8 cellular contexts compared by ENCODE assay signal in the genomic region with DNA sequence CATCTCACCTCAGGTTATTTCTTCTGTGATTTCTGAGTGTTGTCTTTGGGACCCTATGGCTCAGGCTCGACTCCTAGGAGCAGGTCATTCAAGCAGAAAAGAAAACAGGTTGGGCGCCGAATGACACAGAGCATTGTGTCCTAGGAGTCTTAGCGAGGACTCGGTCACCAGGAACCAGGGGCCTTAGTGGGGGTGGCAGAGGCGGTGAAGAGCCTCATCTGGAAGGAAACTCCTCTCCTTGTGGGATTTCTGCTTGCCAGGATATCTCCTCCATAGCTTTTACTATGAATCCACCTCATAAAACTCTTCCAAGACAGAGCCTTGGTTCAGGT. TPM values are rescaled to one million over a fixed set of nuclear protein-coding genes. Genes with fewer than 3 reads are reported as not detected.
DNase-seq lines count a peak whose midpoint lies in the region; ATAC-seq and TF ChIP-seq lines count a peak whose summit lies in the region.

No MANE protein-coding gene starts in this region.

- no peak overlapping the region for H3K9ac ChIP-seq in GM23248

- H4K20me1 ChIP-seq in GM23248 (ENCODE audit: insufficient read depth) = no peaks in the 10 kb centered on the region

- no peak overlapping the region for H3K27ac Mint-ChIP-seq in T-cell

- TF ChIP-seq CTCF in fibroblast of villous mesenchyme (IDR thresholded peaks at IDR 0.05; ENCODE audit: insufficient read depth, low read depth, low read length) (no peak), retinal pigment epithelial cell (conservative IDR thresholded peaks at IDR 0.05; ENCODE audit: low read depth, low read length) (no peak)

- CTCF ChIA-PET in T-cell (lab: Charles Lee) = no interaction called here

- H3K4me3 Mint-ChIP-seq in T-cell = peak overlapping the region; percentile 69 to 75 (median 73)

- peak overlapping the region; percentile 72 for H3K4me2 ChIP-seq in GM23248 (ENCODE audit: unreplicated experiment)

- H3K9me3 ChIP-seq in GM23248 (ENCODE audit: low read depth) = no peaks in the 10 kb centered on the region

- H3K27me3 Mint-ChIP-seq in T-cell = peaks cover 18 to 38% of the 10 kb centered on the region in 2 donors

- POLR2A ChIA-PET in T-cell (lab: Charles Lee) = no interaction called here

- peak overlapping the region; percentile 95 for H2AFZ ChIP-seq in GM23248

- peaks cover 0 to 8% (median 7%) of the 10 kb centered on the region in 3 donors for H3K4me1 Mint-ChIP-seq in T-cell

- no peaks in the 10 kb centered on the region for H3K9me3 Mint-ChIP-seq in T-cell

- WGBS in GM23248 (ENCODE audit: low coverage in 1 of 2, low lambda C conversion rate in 2 of 2, missing lambda C conversion rate in 2 of 2), 2 experiments = 58 to 64% methylated on average over 6 of the region's 6 CpGs

- H3K27ac ChIP-seq in GM23248 = no peak overlapping the region

- peaks cover 9% of the 10 kb centered on the region for H3K27me3 ChIP-seq in GM23248 (replicated peaks; ENCODE audit: insufficient read depth)

- no peaks in the 10 kb centered on the region for H3K9me2 ChIP-seq in GM23248 (ENCODE audit: insufficient read depth)

- H3K36me3 Mint-ChIP-seq in T-cell = no peaks in the 10 kb centered on the region

- peak overlapping the region; percentile 88 for H3K4me3 ChIP-seq in GM23248
- H3K4me3 ChIP-seq in fibroblast of villous mesenchyme (ENCODE audit: low read depth, low read length) = peak overlapping the region; percentile 59
- peak overlapping the region; percentile 61 for H3K4me3 ChIP-seq in retinal pigment epithelial cell (ENCODE audit: low read length)

- no peaks in the 10 kb centered on the region for H3K79me2 ChIP-seq in GM23248 (ENCODE audit: insufficient read depth)

- ATAC-seq in T-cell (replicated peaks in 1 of 4) (no peak), GM21390 (IDR thresholded peaks at IDR 0.05; ENCODE audit: unreplicated experiment) (no peak)

- H3K4me1 ChIP-seq in GM23248 (ENCODE audit: insufficient read depth) = no peaks in the 10 kb centered on the region

- in situ Hi-C loops in GM23248 (cut with MboI) = no loop called here

- DNase-seq in GM23248 (no peak), T-cell (no peak), fibroblast of villous mesenchyme (ENCODE audit: low read depth) (no peak), retinal pigment epithelial cell (ENCODE audit: low read depth) (no peak), islet precursor cell (no peak), hippocampal formation (lab: John Stamatoyannopoulos, UW) (no peak), GOT3 (lab: John Stamatoyannopoulos, UW) (no peak)

- no peaks in the 10 kb centered on the region for H3F3A ChIP-seq in GM23248 (ENCODE audit: insufficient read depth)

- H3K36me3 ChIP-seq in GM23248 (ENCODE audit: low read depth) = no peaks in the 10 kb centered on the region

RNA-seq across cellular contexts. Expression of gene PLEKHH1, which starts 0.6 kb away (rescaled TPM):
- total RNA-seq in GM23248 (2014; rRNA removed; shearing (Covaris generic)) = under 0.01 TPM in 1 of 2 replicates, not detected in the other
- polyA plus RNA-seq in GM23248 (2016; fragmentation: Nextera tagmentation; extraction: Ambion mirVana) = 0.13 TPM in 1 of 2 replicates, not detected in the other
- total RNA-seq in T-cell = 1 to 10 TPM in 1 of 5 donors, under 1 TPM in 4; 0.20 to 1.0 (median 0.58) TPM
- 0.43 and 0.64 TPM in 2 replicates for total RNA-seq in fibroblast of villous mesenchyme

RNA-seq across cellular contexts. Expression of gene TMEM229B, which starts 45.2 kb away (rescaled TPM):
- total RNA-seq in GM23248 (2014; rRNA removed; shearing (Covaris generic)) = 0.65 and 1.1 TPM in 2 replicates
- 0.43 and 0.48 TPM in 2 replicates for polyA plus RNA-seq in GM23248 (2016; fragmentation: Nextera tagmentation; extraction: Ambion mirVana)
- total RNA-seq in T-cell (10 to 100 TPM; 19.0 to 41.7 (median 32.3) TPM), fibroblast of villous mesenchyme (0.43 and 0.64 TPM in 2 replicates)
